24 cellular contexts compared by ENCODE assay signal in genomic region chr12:87085286-87085685, GRCh38.
"Had no signal": no experiment of that assay in that cellular context is flagged by ENCODE, and none has a peak within 500 bp of the region (broad histone marks: within the 10 kb centered on the region; RNA-seq: fewer than 3 reads in every experiment).

No MANE protein-coding gene starts in this region.

- H3K4me3 ChIP-seq: PC-9, Peyer's patch, SJSA1 had no signal

- H3K36me3 ChIP-seq: Peyer's patch, SJSA1 had no signal

- H3K4me1 ChIP-seq: Peyer's patch, SJSA1 had no signal

- DNase-seq: Karpas-422, MM.1S, MV-4-11, NCI-H1092, NCI-H1105, NCI-H1417 treated with DMSO at 0.1 percent for 48 hours, NCI-H1436 treated with DMSO at 0.1 percent for 48 hours, NCI-H187 treated with DMSO at 0.1 percent for 48 hours, NCI-H2029, NCI-H2171 treated with DMSO at 0.1 percent for 48 hours, NCI-H345, NCI-H510A treated with DMSO at 0.1 percent for 48 hours, NCI-H524 treated with DMSO at 0.1 percent for 48 hours, NCI-H526 treated with DMSO at 0.1 percent for 48 hours, NCI-H774, PC-9, Peyer's patch, Right ventricle myocardium superior, RPMI8226, SK-N-SH, SW 1271, T-cell had no signal

- H3K27me3 ChIP-seq: Peyer's patch, SJSA1 had no signal

- H3K27ac ChIP-seq: KMS-11, PC-9, Peyer's patch, SJSA1 had no signal

- ATAC-seq: T-cell had no signal

- H3K9me3 ChIP-seq: Peyer's patch, SJSA1, SK-N-SH had no signal
